In the genomic region with DNA sequence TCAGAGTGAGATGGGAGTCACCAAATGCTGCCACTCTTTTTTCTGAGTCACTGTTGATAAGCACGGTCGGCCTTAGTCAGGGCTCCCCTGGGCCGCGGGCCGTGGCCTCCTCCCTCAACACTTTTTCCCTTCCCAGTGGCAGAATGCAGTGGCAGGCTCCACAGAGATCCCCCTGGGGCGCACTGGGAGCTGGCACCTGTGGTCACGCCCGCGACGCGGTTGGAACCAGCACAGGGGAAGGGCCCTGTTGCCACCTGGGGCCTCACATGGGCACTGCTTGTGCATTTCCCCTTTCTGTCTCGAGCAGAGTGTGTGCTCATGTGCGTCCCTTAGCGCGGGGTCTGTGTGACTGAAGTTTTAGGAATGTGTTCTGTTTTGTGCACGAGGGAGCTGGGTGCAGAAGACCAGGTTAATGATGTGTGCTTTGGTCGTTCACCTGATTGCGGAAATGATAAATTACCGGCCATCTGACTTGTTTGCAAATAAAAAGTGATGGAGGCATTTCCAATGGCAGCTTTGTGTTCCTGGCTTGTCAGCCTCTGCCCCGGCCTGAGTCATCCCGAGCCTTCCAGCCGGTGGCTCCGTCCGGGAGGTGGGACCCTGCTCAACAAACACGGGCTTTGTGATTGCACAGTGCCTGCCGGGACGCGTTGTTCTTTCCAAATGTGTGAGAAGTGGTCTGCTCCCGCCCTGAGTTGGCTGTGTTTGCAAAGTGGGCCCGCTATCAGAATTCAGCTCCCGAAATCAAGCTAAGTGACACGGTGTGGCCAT, we compare ENCODE assay signal across 1 cellular context.
TF ChIP-seq lines count a peak whose summit lies in the region.

No MANE protein-coding gene starts in this region.

TF ChIP-seq in HepG2, 621 proteins besides CTCF, POLR2A, EP300 and RAD21 (continued from another document and continues in another):
- TF ChIP-seq, protein P1, sequence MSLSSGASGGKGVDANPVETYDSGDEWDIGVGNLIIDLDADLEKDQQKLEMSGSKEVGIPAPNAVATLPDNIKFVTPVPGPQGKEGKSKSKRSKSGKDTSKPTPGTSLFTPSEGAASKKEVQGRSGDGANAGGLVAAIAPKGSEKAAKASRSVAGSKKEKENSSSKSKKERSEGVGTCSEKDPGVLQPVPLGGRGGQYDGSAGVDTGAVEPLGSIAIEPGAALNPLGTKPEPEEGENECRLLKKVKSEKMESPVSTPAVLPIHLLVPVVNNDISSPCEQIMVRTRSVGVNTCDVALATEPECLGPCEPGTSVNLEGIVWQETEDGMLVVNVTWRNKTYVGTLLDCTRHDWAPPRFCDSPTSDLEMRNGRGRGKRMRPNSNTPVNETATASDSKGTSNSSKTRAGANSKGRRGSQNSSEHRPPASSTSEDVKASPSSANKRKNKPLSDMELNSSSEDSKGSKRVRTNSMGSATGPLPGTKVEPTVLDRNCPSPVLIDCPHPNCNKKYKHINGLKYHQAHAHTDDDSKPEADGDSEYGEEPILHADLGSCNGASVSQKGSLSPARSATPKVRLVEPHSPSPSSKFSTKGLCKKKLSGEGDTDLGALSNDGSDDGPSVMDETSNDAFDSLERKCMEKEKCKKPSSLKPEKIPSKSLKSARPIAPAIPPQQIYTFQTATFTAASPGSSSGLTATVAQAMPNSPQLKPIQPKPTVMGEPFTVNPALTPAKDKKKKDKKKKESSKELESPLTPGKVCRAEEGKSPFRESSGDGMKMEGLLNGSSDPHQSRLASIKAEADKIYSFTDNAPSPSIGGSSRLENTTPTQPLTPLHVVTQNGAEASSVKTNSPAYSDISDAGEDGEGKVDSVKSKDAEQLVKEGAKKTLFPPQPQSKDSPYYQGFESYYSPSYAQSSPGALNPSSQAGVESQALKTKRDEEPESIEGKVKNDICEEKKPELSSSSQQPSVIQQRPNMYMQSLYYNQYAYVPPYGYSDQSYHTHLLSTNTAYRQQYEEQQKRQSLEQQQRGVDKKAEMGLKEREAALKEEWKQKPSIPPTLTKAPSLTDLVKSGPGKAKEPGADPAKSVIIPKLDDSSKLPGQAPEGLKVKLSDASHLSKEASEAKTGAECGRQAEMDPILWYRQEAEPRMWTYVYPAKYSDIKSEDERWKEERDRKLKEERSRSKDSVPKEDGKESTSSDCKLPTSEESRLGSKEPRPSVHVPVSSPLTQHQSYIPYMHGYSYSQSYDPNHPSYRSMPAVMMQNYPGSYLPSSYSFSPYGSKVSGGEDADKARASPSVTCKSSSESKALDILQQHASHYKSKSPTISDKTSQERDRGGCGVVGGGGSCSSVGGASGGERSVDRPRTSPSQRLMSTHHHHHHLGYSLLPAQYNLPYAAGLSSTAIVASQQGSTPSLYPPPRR (CRISPR knock-in tag; IDR thresholded peaks at IDR 0.05; ENCODE audit: borderline replicate concordance) = peak; percentile 76
- TF ChIP-seq ZNF136 (CRISPR knock-in tag; IDR thresholded peaks at IDR 0.05; ENCODE audit: low read depth) = no peak
- TF ChIP-seq ZNF235 (CRISPR knock-in tag; IDR thresholded peaks at IDR 0.05; ENCODE audit: borderline replicate concordance) = no peak
- TF ChIP-seq ZNF383 (CRISPR knock-in tag; IDR thresholded peaks at IDR 0.05; ENCODE audit: borderline replicate concordance) = no peak
- TF ChIP-seq NR2F6 (IDR thresholded peaks at IDR 0.05) = 0 out of 2 replicates have a peak, but pooled peaks have one; percentile 8
- TF ChIP-seq NR2F6 (CRISPR knock-in tag; IDR thresholded peaks at IDR 0.05) = peak; percentile 43; the same call in 1 of the 2 replicates
- TF ChIP-seq, protein P2, sequence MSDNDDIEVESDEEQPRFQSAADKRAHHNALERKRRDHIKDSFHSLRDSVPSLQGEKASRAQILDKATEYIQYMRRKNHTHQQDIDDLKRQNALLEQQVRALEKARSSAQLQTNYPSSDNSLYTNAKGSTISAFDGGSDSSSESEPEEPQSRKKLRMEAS (IDR thresholded peaks at IDR 0.05) = peak; percentile 63
- peak; percentile 50; the same call in 1 of the 2 replicates for TF ChIP-seq KMT2B (CRISPR knock-in tag; IDR thresholded peaks at IDR 0.05)
- TF ChIP-seq FOSL2 (CRISPR knock-in tag; IDR thresholded peaks at IDR 0.05) = peak; percentile 90
- TF ChIP-seq, protein P3, sequence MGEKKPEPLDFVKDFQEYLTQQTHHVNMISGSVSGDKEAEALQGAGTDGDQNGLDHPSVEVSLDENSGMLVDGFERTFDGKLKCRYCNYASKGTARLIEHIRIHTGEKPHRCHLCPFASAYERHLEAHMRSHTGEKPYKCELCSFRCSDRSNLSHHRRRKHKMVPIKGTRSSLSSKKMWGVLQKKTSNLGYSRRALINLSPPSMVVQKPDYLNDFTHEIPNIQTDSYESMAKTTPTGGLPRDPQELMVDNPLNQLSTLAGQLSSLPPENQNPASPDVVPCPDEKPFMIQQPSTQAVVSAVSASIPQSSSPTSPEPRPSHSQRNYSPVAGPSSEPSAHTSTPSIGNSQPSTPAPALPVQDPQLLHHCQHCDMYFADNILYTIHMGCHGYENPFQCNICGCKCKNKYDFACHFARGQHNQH (CRISPR knock-in tag; IDR thresholded peaks at IDR 0.05) = 0 out of 2 replicates have a peak, but pooled peaks have one; percentile 21
- TF ChIP-seq, protein P4, sequence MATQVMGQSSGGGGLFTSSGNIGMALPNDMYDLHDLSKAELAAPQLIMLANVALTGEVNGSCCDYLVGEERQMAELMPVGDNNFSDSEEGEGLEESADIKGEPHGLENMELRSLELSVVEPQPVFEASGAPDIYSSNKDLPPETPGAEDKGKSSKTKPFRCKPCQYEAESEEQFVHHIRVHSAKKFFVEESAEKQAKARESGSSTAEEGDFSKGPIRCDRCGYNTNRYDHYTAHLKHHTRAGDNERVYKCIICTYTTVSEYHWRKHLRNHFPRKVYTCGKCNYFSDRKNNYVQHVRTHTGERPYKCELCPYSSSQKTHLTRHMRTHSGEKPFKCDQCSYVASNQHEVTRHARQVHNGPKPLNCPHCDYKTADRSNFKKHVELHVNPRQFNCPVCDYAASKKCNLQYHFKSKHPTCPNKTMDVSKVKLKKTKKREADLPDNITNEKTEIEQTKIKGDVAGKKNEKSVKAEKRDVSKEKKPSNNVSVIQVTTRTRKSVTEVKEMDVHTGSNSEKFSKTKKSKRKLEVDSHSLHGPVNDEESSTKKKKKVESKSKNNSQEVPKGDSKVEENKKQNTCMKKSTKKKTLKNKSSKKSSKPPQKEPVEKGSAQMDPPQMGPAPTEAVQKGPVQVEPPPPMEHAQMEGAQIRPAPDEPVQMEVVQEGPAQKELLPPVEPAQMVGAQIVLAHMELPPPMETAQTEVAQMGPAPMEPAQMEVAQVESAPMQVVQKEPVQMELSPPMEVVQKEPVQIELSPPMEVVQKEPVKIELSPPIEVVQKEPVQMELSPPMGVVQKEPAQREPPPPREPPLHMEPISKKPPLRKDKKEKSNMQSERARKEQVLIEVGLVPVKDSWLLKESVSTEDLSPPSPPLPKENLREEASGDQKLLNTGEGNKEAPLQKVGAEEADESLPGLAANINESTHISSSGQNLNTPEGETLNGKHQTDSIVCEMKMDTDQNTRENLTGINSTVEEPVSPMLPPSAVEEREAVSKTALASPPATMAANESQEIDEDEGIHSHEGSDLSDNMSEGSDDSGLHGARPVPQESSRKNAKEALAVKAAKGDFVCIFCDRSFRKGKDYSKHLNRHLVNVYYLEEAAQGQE (IDR thresholded peaks at IDR 0.05; ENCODE audit: borderline replicate concordance in 1 of 2, low read depth in 1 of 2, low read length in 2 of 2) = no peak
- no peak for TF ChIP-seq KDM3A (CRISPR knock-in tag; IDR thresholded peaks at IDR 0.05; ENCODE audit: low read depth)
- no peak for TF ChIP-seq ETV6 (CRISPR knock-in tag; conservative IDR thresholded peaks at IDR 0.05)
- TF ChIP-seq, protein P5, sequence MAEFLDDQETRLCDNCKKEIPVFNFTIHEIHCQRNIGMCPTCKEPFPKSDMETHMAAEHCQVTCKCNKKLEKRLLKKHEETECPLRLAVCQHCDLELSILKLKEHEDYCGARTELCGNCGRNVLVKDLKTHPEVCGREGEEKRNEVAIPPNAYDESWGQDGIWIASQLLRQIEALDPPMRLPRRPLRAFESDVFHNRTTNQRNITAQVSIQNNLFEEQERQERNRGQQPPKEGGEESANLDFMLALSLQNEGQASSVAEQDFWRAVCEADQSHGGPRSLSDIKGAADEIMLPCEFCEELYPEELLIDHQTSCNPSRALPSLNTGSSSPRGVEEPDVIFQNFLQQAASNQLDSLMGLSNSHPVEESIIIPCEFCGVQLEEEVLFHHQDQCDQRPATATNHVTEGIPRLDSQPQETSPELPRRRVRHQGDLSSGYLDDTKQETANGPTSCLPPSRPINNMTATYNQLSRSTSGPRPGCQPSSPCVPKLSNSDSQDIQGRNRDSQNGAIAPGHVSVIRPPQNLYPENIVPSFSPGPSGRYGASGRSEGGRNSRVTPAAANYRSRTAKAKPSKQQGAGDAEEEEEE (CRISPR knock-in tag; IDR thresholded peaks at IDR 0.05; ENCODE audit: borderline replicate concordance) = no peak
- TF ChIP-seq SALL2 (CRISPR knock-in tag; IDR thresholded peaks at IDR 0.05) = 0 out of 2 replicates have a peak, but pooled peaks have one; percentile 36
- no peak; the same call in 1 of the 2 replicates for TF ChIP-seq BORCS8-MEF2B (CRISPR knock-in tag; IDR thresholded peaks at IDR 0.05)
- no peak for TF ChIP-seq ZNF251 (CRISPR knock-in tag; IDR thresholded peaks at IDR 0.05)
- TF ChIP-seq CEBPG (CRISPR knock-in tag; IDR thresholded peaks at IDR 0.05) = peak; percentile 47
- TF ChIP-seq ZNF777 (CRISPR knock-in tag; IDR thresholded peaks at IDR 0.05) = 0 out of 2 replicates have a peak, but pooled peaks have one; percentile 14
- TF ChIP-seq, protein P6, sequence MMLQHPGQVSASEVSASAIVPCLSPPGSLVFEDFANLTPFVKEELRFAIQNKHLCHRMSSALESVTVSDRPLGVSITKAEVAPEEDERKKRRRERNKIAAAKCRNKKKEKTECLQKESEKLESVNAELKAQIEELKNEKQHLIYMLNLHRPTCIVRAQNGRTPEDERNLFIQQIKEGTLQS (CRISPR knock-in tag; IDR thresholded peaks at IDR 0.05) = peak; percentile 12; the same call in 1 of the 2 replicates
- TF ChIP-seq, protein P7, sequence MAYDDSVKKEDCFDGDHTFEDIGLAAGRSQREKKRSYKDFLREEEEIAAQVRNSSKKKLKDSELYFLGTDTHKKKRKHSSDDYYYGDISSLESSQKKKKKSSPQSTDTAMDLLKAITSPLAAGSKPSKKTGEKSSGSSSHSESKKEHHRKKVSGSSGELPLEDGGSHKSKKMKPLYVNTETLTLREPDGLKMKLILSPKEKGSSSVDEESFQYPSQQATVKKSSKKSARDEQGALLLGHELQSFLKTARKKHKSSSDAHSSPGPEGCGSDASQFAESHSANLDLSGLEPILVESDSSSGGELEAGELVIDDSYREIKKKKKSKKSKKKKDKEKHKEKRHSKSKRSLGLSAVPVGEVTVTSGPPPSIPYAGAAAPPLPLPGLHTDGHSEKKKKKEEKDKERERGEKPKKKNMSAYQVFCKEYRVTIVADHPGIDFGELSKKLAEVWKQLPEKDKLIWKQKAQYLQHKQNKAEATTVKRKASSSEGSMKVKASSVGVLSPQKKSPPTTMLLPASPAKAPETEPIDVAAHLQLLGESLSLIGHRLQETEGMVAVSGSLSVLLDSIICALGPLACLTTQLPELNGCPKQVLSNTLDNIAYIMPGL (CRISPR knock-in tag; IDR thresholded peaks at IDR 0.05; ENCODE audit: borderline replicate concordance in 1 of 2, low read depth in 1 of 2) = no peak; a peak in 1 of 4 replicates
- TF ChIP-seq, protein P8, sequence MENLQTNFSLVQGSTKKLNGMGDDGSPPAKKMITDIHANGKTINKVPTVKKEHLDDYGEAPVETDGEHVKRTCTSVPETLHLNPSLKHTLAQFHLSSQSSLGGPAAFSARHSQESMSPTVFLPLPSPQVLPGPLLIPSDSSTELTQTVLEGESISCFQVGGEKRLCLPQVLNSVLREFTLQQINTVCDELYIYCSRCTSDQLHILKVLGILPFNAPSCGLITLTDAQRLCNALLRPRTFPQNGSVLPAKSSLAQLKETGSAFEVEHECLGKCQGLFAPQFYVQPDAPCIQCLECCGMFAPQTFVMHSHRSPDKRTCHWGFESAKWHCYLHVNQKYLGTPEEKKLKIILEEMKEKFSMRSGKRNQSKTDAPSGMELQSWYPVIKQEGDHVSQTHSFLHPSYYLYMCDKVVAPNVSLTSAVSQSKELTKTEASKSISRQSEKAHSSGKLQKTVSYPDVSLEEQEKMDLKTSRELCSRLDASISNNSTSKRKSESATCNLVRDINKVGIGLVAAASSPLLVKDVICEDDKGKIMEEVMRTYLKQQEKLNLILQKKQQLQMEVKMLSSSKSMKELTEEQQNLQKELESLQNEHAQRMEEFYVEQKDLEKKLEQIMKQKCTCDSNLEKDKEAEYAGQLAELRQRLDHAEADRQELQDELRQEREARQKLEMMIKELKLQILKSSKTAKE (CRISPR knock-in tag; IDR thresholded peaks at IDR 0.05; ENCODE audit: borderline replicate concordance) = peak; percentile 63; the same call in 1 of the 2 replicates
- TF ChIP-seq ZBTB7A (CRISPR knock-in tag; IDR thresholded peaks at IDR 0.05) = no peak
- TF ChIP-seq, protein P9, sequence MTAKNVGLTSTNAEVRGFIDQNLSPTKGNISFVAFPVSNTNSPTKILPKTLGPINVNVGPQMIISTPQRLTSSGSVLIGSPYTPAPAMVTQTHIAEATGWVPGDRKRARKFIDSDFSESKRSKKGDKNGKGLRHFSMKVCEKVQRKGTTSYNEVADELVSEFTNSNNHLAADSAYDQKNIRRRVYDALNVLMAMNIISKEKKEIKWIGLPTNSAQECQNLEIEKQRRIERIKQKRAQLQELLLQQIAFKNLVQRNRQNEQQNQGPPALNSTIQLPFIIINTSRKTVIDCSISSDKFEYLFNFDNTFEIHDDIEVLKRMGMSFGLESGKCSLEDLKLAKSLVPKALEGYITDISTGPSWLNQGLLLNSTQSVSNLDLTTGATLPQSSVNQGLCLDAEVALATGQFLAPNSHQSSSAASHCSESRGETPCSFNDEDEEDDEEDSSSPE (CRISPR knock-in tag; IDR thresholded peaks at IDR 0.05) = peak; percentile 28; the same call in 1 of the 2 replicates
- TF ChIP-seq FOXJ3 (CRISPR knock-in tag; IDR thresholded peaks at IDR 0.05; ENCODE audit: borderline replicate concordance) = no peak
- no peak for TF ChIP-seq ZNF253 (CRISPR knock-in tag; IDR thresholded peaks at IDR 0.05; ENCODE audit: borderline replicate concordance)
- TF ChIP-seq, protein P10, sequence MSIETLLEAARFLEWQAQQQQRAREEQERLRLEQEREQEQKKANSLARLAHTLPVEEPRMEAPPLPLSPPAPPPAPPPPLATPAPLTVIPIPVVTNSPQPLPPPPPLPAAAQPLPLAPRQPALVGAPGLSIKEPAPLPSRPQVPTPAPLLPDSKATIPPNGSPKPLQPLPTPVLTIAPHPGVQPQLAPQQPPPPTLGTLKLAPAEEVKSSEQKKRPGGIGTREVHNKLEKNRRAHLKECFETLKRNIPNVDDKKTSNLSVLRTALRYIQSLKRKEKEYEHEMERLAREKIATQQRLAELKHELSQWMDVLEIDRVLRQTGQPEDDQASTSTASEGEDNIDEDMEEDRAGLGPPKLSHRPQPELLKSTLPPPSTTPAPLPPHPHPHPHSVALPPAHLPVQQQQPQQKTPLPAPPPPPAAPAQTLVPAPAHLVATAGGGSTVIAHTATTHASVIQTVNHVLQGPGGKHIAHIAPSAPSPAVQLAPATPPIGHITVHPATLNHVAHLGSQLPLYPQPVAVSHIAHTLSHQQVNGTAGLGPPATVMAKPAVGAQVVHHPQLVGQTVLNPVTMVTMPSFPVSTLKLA (IDR thresholded peaks at IDR 0.05) = no peak
- no peak for TF ChIP-seq ZNF567 (CRISPR knock-in tag; IDR thresholded peaks at IDR 0.05; ENCODE audit: borderline replicate concordance)
- TF ChIP-seq KLF13 (CRISPR knock-in tag; IDR thresholded peaks at IDR 0.05) = no peak
- peak; percentile 44; the same call in 1 of the 2 replicates for TF ChIP-seq TAF1 (CRISPR knock-in tag; IDR thresholded peaks at IDR 0.05)
